23 cellular contexts compared by ENCODE assay signal in the genomic region with DNA sequence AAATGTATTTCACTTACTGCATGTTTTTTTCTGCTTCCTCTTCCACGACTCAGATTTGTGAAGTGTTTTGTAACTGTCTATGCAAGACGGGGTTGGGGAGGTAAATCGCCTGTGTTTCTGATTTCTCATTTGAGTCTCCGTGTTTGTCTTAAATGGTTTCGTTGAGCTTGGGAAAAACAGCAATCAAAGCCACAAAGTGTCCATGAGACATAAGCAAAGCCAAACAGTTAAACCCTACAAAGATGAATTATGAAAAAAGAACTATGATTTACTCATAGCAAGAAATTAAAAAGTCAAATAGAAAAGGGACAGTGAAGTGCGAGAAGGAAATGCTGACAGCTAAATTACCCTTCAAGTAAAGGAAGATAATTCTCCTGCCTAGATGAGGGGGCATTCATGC.
DNase-seq lines count a peak whose midpoint lies in the region; ATAC-seq, FAIRE-seq and TF ChIP-seq lines count a peak whose summit lies in the region.
"Had no signal": no experiment of that assay in that cellular context is flagged by ENCODE, and none has a peak within 500 bp of the region (broad histone marks: within the 10 kb centered on the region; RNA-seq: fewer than 3 reads in every experiment).

No MANE protein-coding gene starts in this region.

- H3K4me1 Mint-ChIP-seq in GM23338: peaks cover 8% of the 10 kb centered on the region
- no peaks in the 10 kb centered on the region for H3K4me1 Mint-ChIP-seq in CD14-positive monocyte
- no peaks in the 10 kb centered on the region for H3K4me1 Mint-ChIP-seq in stimulated activated naive CD8-positive, alpha-beta T cell treated with anti-CD3 and anti-CD28 coated beads, Interleukin-15, amount 100 ng/mL, for 72 hours
- H3K4me1 Mint-ChIP-seq: CD4-positive, CD25-positive, alpha-beta regulatory T cell had no signal

- DNase-seq in SK-N-SH (no peak), GM23338 (ENCODE audit: low spot score) (no peak), GM12878 (ENCODE audit: low read depth, low spot score) (no peak), smooth muscle cell (lab: John Stamatoyannopoulos, UW; ENCODE audit: unreplicated experiment) (no peak), CD14-positive monocyte (ENCODE audit: low spot score) (no peak), NCI-H1694 treated with DMSO at 0.1 percent for 48 hours (lab: John Stamatoyannopoulos, UW) (no peak)
- no peak for DNase-seq in stimulated activated naive CD8-positive, alpha-beta T cell treated with anti-CD3 and anti-CD28 coated beads, Interleukin-15, amount 100 ng/mL, for 72 hours
- DNase-seq: ACHN; CD4-positive, CD25-positive, alpha-beta regulatory T cell; DMS153; NCI-H1092; NCI-H1436; NCI-H187 treated with DMSO at 0.1 percent for 48 hours; NCI-H2171 treated with DMSO at 0.1 percent for 48 hours; NCI-H345; NCI-H524 treated with DMSO at 0.1 percent for 48 hours; NCI-H774; SIG-M5 had no signal

- H4K20me1 ChIP-seq in SK-N-SH (ENCODE audit: insufficient read depth) (no peaks in the 10 kb centered on the region), GM23338 (replicated peaks; ENCODE audit: insufficient read depth) (no peaks in the 10 kb centered on the region), GM12878 (ENCODE audit: control insufficient read depth, insufficient read depth) (no peaks in the 10 kb centered on the region), smooth muscle cell (ENCODE audit: low read depth) (no peaks in the 10 kb centered on the region)

- FAIRE-seq in GM12878 (lab: Jason Lieb, UNC): peak; percentile 57
- FAIRE-seq: GM12891, H54 had no signal

- SMC1A ChIA-PET in GM12878 (lab: Charles Lee; ENCODE audit: uncharacterized antibody, unreplicated experiment): interaction anchor here (1.0 to 6.8 kb wide), 15 partner anchors 8 to 1774 kb away, joined by 3 to 80 read pairs (median 5); no protein-coding TSS in a partner anchor

- no peak overlapping the region for H3K4me3 ChIP-seq in SK-N-SH (ENCODE audit: low read depth in 2 of 2, low read length in 1 of 2)
- H3K4me3 ChIP-seq in GM23338: no peak overlapping the region
- H3K4me3 ChIP-seq in GM12878: no peak overlapping the region
- H3K4me3 ChIP-seq in smooth muscle cell: no peak overlapping the region
- H3K4me3 ChIP-seq: SK-N-MC had no signal

- H3F3A ChIP-seq in SK-N-SH (replicated peaks; ENCODE audit: insufficient read depth) (peaks cover 19% of the 10 kb centered on the region), GM23338 (replicated peaks; ENCODE audit: low read depth) (no peaks in the 10 kb centered on the region), smooth muscle cell (ENCODE audit: low read depth) (peaks cover 26% of the 10 kb centered on the region)

- H3K9me3 Mint-ChIP-seq in GM23338: no peaks in the 10 kb centered on the region
- H3K9me3 Mint-ChIP-seq in CD14-positive monocyte: peaks cover 0 to 4% (median 0%) of the 10 kb centered on the region in 7 donors
- no peaks in the 10 kb centered on the region for H3K9me3 Mint-ChIP-seq in stimulated activated naive CD8-positive, alpha-beta T cell treated with anti-CD3 and anti-CD28 coated beads, Interleukin-15, amount 100 ng/mL, for 72 hours
- H3K9me3 Mint-ChIP-seq: CD4-positive, CD25-positive, alpha-beta regulatory T cell had no signal

- H3K4me1 ChIP-seq in SK-N-SH (ENCODE audit: control insufficient read depth in 1 of 2, insufficient read depth in 2 of 2, low read depth in 1 of 2, low read length in 1 of 2) (peaks cover 0 to 5% of the 10 kb centered on the region in 2 experiments; a peak in 1 of 4 replicates), GM23338 (ENCODE audit: insufficient read depth) (peaks cover 7% of the 10 kb centered on the region; the same call in 1 of the 2 replicates), GM12878 (ENCODE audit: control insufficient read depth, insufficient read depth, low read length) (peaks cover 4% of the 10 kb centered on the region; the same call in 1 of the 2 replicates), smooth muscle cell (ENCODE audit: low read depth) (peaks cover 8% of the 10 kb centered on the region)

- intact Hi-C loops in GM12878 (cut with micrococcal nuclease; ENCODE audit: unreplicated experiment): no loop called here
- intact Hi-C loops in CD14-positive monocyte (cut with micrococcal nuclease): no loop called here

- H3K36me3 ChIP-seq in SK-N-SH (replicated peaks in 1 of 2; ENCODE audit: control insufficient read depth in 1 of 2, insufficient read depth in 2 of 2, low read length in 1 of 2) (no peaks in the 10 kb centered on the region), GM23338 (ENCODE audit: insufficient read depth) (no peaks in the 10 kb centered on the region), GM12878 (ENCODE audit: control insufficient read depth in 2 of 2, insufficient read depth in 2 of 2, low read length in 1 of 2) (no peaks in the 10 kb centered on the region), smooth muscle cell (ENCODE audit: low read depth) (no peaks in the 10 kb centered on the region)

- H3K9me3 ChIP-seq in SK-N-SH (no peaks in the 10 kb centered on the region), GM12878 (replicated peaks; ENCODE audit: control insufficient read depth, insufficient read depth, low read length) (no peaks in the 10 kb centered on the region), smooth muscle cell (replicated peaks; ENCODE audit: low read depth) (no peaks in the 10 kb centered on the region)

- no peaks in the 10 kb centered on the region for H3K27me3 Mint-ChIP-seq in GM23338 (ENCODE audit: insufficient read depth, low read depth, poor library complexity)
- H3K27me3 Mint-ChIP-seq in CD14-positive monocyte (ENCODE audit: low read depth in 3 of 3): peaks cover 0 to 7% (median 1%) of the 10 kb centered on the region in 3 donors
- H3K27me3 Mint-ChIP-seq in stimulated activated naive CD8-positive, alpha-beta T cell treated with anti-CD3 and anti-CD28 coated beads, Interleukin-15, amount 100 ng/mL, for 72 hours: no peaks in the 10 kb centered on the region
- H3K27me3 Mint-ChIP-seq: CD4-positive, CD25-positive, alpha-beta regulatory T cell had no signal

- WGBS in SK-N-SH (ENCODE audit: low lambda C conversion rate): 91% methylated on average over 6 of the region's 6 CpGs
- WGBS in GM12878 (ENCODE audit: insufficient coverage, insufficient replicate concordance, low lambda C conversion rate, missing lambda C conversion rate): 2% methylated on average over 6 of the region's 6 CpGs
- 48% methylated on average over 6 of the region's 6 CpGs for WGBS in smooth muscle cell (ENCODE audit: low lambda C conversion rate)

- H3K4me3 Mint-ChIP-seq in GM23338 (no peak overlapping the region), CD14-positive monocyte (no peak overlapping the region)
- no peak overlapping the region for H3K4me3 Mint-ChIP-seq in stimulated activated naive CD8-positive, alpha-beta T cell treated with anti-CD3 and anti-CD28 coated beads, Interleukin-15, amount 100 ng/mL, for 72 hours

- TF ChIP-seq EP300 in SK-N-SH (IDR thresholded peaks at IDR 0.05; ENCODE audit: borderline replicate concordance in 1 of 2, low read depth in 1 of 2, low read length in 1 of 2) (no peak), GM12878 (IDR thresholded peaks at IDR 0.05; ENCODE audit: borderline replicate concordance in 1 of 2, control insufficient read depth in 1 of 2, low read depth in 2 of 2, low read length in 2 of 2) (peak in 1 of 2 experiments; percentile 44; a peak in 1 of 4 replicates)

- no peak overlapping the region for H3K9ac ChIP-seq in SK-N-SH
- H3K9ac ChIP-seq in GM12878 (ENCODE audit: control insufficient read depth, insufficient read depth, low read length): no peak overlapping the region
- peak overlapping the region; percentile 71 for H3K9ac ChIP-seq in smooth muscle cell (ENCODE audit: low read depth)

- ATAC-seq in SK-N-SH treated with all-trans-retinoic acid at 6 μM for 48 hours: no peak
- no peak for ATAC-seq in GM23338
- ATAC-seq in GM12878: peak; percentile 42
- ATAC-seq in stimulated activated naive CD8-positive, alpha-beta T cell treated with anti-CD3 and anti-CD28 coated beads, Interleukin-15, amount 100 ng/mL, for 72 hours: no peak

- no peaks in the 10 kb centered on the region for H3K27me3 ChIP-seq in SK-N-SH (ENCODE audit: insufficient read depth)
- H3K27me3 ChIP-seq in GM23338 (ENCODE audit: insufficient read depth): no peaks in the 10 kb centered on the region
- H3K27me3 ChIP-seq in GM12878 (replicated peaks in 1 of 2; ENCODE audit: control insufficient read depth in 2 of 2, insufficient read depth in 2 of 2, low read length in 1 of 2): no peaks in the 10 kb centered on the region
- H3K27me3 ChIP-seq in smooth muscle cell (ENCODE audit: low read depth): no peaks in the 10 kb centered on the region

- no peak for TF ChIP-seq POLR2A in GM12878 (IDR thresholded peaks at IDR 0.05; ENCODE audit: low read depth, low read length)

- no peaks in the 10 kb centered on the region for H3K36me3 Mint-ChIP-seq in GM23338 (ENCODE audit: low read depth)
- no peaks in the 10 kb centered on the region for H3K36me3 Mint-ChIP-seq in CD14-positive monocyte
- H3K36me3 Mint-ChIP-seq: CD4-positive, CD25-positive, alpha-beta regulatory T cell had no signal

- no peak overlapping the region for H3K27ac Mint-ChIP-seq in GM23338
- no peak overlapping the region for H3K27ac Mint-ChIP-seq in CD14-positive monocyte
- H3K27ac Mint-ChIP-seq in stimulated activated naive CD8-positive, alpha-beta T cell treated with anti-CD3 and anti-CD28 coated beads, Interleukin-15, amount 100 ng/mL, for 72 hours: no peak overlapping the region

- no TSS peak for BruUV-seq in GM12878 (replicated peaks; lab: Mats Ljungman, UMichigan)

- H3K9me2 ChIP-seq in SK-N-SH (no peaks in the 10 kb centered on the region), GM23338 (ENCODE audit: insufficient read depth) (peaks cover 1% of the 10 kb centered on the region; the same call in 1 of the 2 replicates)

- H3K27ac ChIP-seq in SK-N-SH (ENCODE audit: low read depth in 2 of 2, low read length in 1 of 2): no peak overlapping the region
- no peak overlapping the region for H3K27ac ChIP-seq in GM23338 (ENCODE audit: low read depth)
- H3K27ac ChIP-seq in GM12878 (ENCODE audit: control insufficient read depth, insufficient read depth): no peak overlapping the region
- peak overlapping the region; percentile 96 for H3K27ac ChIP-seq in smooth muscle cell (ENCODE audit: low read depth)
- H3K27ac ChIP-seq: 22Rv1, SK-N-MC had no signal

- no peaks in the 10 kb centered on the region for H3K79me2 ChIP-seq in SK-N-SH (ENCODE audit: insufficient read depth)
- no peaks in the 10 kb centered on the region for H3K79me2 ChIP-seq in GM23338 (replicated peaks; ENCODE audit: insufficient read depth)
- H3K79me2 ChIP-seq in GM12878 (ENCODE audit: control insufficient read depth, insufficient read depth, low read length): no peaks in the 10 kb centered on the region
- no peaks in the 10 kb centered on the region for H3K79me2 ChIP-seq in smooth muscle cell (ENCODE audit: low read depth)

- H2AFZ ChIP-seq in SK-N-SH (ENCODE audit: low read depth) (peak overlapping the region; percentile 37; the same call in 1 of the 2 replicates), GM23338 (peak overlapping the region; percentile 70; the same call in 1 of the 2 replicates), GM12878 (ENCODE audit: control insufficient read depth, low read depth, low read length) (no peak overlapping the region), smooth muscle cell (ENCODE audit: low read depth) (peak overlapping the region; percentile 48)

- H3K4me2 ChIP-seq in SK-N-SH: no peak overlapping the region
- no peak overlapping the region for H3K4me2 ChIP-seq in GM23338
- H3K4me2 ChIP-seq in GM12878 (ENCODE audit: control insufficient read depth, insufficient read depth): no peak overlapping the region
- peak overlapping the region; percentile 63 for H3K4me2 ChIP-seq in smooth muscle cell

- TF ChIP-seq RAD21 in SK-N-SH (IDR thresholded peaks at IDR 0.05; ENCODE audit: low read length) (no peak), GM12878 (IDR thresholded peaks at IDR 0.05; ENCODE audit: insufficient read depth, low read depth, low read length) (no peak)

- CTCF ChIA-PET in SK-N-SH (lab: Yijun Ruan, JAX) (interaction anchor here (0.7 to 1.2 kb wide), 2 partner anchors 12 to 46 kb away, joined by 3 read pairs; no protein-coding TSS in a partner anchor), GM12878 (lab: Yijun Ruan, JAX) (interaction anchor here (0.9 to 2.8 kb wide), 12 partner anchors 9 to 348 kb away, joined by 3 to 18 read pairs (median 4); no protein-coding TSS in a partner anchor)

- in situ Hi-C loops in GM12878 (cut with MboI): no loop called here

- RAD21 ChIA-PET in GM12878 (lab: Charles Lee; ENCODE audit: unreplicated experiment): interaction anchor here (0.9 to 2.6 kb wide), 6 partner anchors 14 to 78 kb away, joined by 3 to 35 read pairs (median 6); no protein-coding TSS in a partner anchor

- no peak for TF ChIP-seq CTCF in SK-N-SH (IDR thresholded peaks at IDR 0.05)
- TF ChIP-seq CTCF in GM23338 (conservative IDR thresholded peaks at IDR 0.05; ENCODE audit: low read depth in 2 of 2): no peak
- no peak for TF ChIP-seq CTCF in GM12878 (IDR thresholded peaks at IDR 0.05 in 2 of 3, conservative IDR thresholded peaks at IDR 0.05 in 1 of 3; ENCODE audit: control insufficient read depth in 2 of 3, extremely low read depth in 1 of 3, insufficient read depth in 1 of 3, low read depth in 3 of 3, low read length in 3 of 3)
- TF ChIP-seq CTCF in smooth muscle cell (IDR thresholded peaks at IDR 0.05; ENCODE audit: borderline replicate concordance, insufficient read depth, poor library complexity, severe bottlenecking): no peak
- no peak for TF ChIP-seq CTCF in CD14-positive monocyte (IDR thresholded peaks at IDR 0.05)

- POLR2A ChIA-PET in SK-N-SH (lab: Yijun Ruan, JAX): no interaction called here
- POLR2A ChIA-PET in GM12878 (lab: Charles Lee): interaction anchor here (0.7 to 2.6 kb wide), 5 partner anchors 8 to 126 kb away, joined by 3 to 8 read pairs (median 4); no protein-coding TSS in a partner anchor
